Comparison of ENCODE assay signal across 20 cellular contexts in the genomic region with DNA sequence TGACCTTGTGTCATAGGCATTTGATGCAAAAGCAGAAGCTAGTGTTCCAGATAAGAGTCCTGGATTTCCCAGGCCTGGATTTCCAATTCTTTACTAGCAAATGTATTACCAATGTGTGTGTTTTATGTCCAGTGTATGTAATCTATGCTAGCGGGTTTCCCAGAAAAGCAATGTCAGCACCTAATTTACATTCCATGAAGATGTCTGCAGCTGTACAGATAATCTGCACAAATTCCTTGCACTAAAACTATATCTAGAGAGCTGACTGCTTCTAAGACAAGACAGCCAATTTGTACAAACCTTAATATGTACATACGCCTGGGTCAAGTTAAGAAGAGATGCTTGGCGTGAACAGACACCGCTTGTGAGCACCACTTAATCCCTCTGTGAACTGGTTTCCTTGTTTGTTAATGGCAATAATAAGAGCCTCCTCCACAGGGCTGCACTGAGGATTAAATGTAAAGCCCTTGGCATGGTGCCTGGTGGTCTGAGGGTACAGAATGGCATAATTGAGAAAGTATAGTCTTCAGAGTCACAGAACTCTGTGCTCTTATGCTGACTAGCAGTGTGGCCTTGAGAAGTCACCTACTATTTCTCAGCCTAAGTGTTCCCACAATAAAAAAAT.
DNase-seq lines count a peak whose midpoint lies in the region; ATAC-seq, FAIRE-seq and TF ChIP-seq lines count a peak whose summit lies in the region.
"Had no signal": no experiment of that assay in that cellular context is flagged by ENCODE, and none has a peak within 500 bp of the region (broad histone marks: within the 10 kb centered on the region; RNA-seq: fewer than 3 reads in every experiment).

No MANE protein-coding gene starts in this region.

- H3K36me3 ChIP-seq in HepG2 (replicated peaks in 1 of 2; ENCODE audit: control insufficient read depth in 1 of 2, insufficient read depth in 2 of 2, low read length in 2 of 2): no peaks in the 10 kb centered on the region
- no peaks in the 10 kb centered on the region for H3K36me3 ChIP-seq in right lobe of liver
- no peaks in the 10 kb centered on the region for H3K36me3 ChIP-seq in Karpas-422 (ENCODE audit: insufficient read depth, low read length)
- H3K36me3 ChIP-seq: thyroid gland had no signal

- no peaks in the 10 kb centered on the region for H3K9me2 ChIP-seq in Karpas-422 (replicated peaks; ENCODE audit: insufficient read depth, low read length)

- TF ChIP-seq CTCF in HepG2 (CRISPR knock-in tag; IDR thresholded peaks at IDR 0.05) (no peak), right lobe of liver (IDR thresholded peaks at IDR 0.05) (no peak)

- H3K4me1 ChIP-seq in HepG2 (ENCODE audit: insufficient read depth, low read length) (peaks cover 52% of the 10 kb centered on the region), right lobe of liver (no peaks in the 10 kb centered on the region), Karpas-422 (ENCODE audit: low read length) (no peaks in the 10 kb centered on the region)

- no peak overlapping the region for H3K9ac ChIP-seq in HepG2 (ENCODE audit: insufficient read depth, low read depth, low read length)
- no peak overlapping the region for H3K9ac ChIP-seq in Karpas-422 (ENCODE audit: low read length)

- no peaks in the 10 kb centered on the region for H3K9me3 ChIP-seq in HepG2 (ENCODE audit: low read length)
- no peaks in the 10 kb centered on the region for H3K9me3 ChIP-seq in right lobe of liver
- no peaks in the 10 kb centered on the region for H3K9me3 ChIP-seq in Karpas-422 (ENCODE audit: low read length)
- H3K9me3 ChIP-seq: thyroid gland had no signal

- in situ Hi-C loops in HepG2 (cut with HindIII; ENCODE audit: extremely low pct_ligation_motif_present, low pct_unique_long_range_greater_than_20kb): no loop called here

- no peak overlapping the region for H3K4me3 ChIP-seq in HepG2 (replicated peaks in 1 of 3; ENCODE audit: insufficient read depth in 1 of 3, low read depth in 2 of 3, low read length in 3 of 3)
- H3K4me3 ChIP-seq in right lobe of liver: no peak overlapping the region
- no peak overlapping the region for H3K4me3 ChIP-seq in Karpas-422 (ENCODE audit: low read length)
- H3K4me3 ChIP-seq: thyroid gland had no signal

- no peak overlapping the region for H3K27ac ChIP-seq in HepG2 (ENCODE audit: extremely low read length, insufficient read depth, low read length)
- no peak overlapping the region for H3K27ac ChIP-seq in right lobe of liver
- H3K27ac ChIP-seq in Karpas-422 (ENCODE audit: low read length): no peak overlapping the region
- H3K27ac ChIP-seq: C4-2B, thyroid gland had no signal

- H2AFZ ChIP-seq in HepG2 (ENCODE audit: low read length) (no peak overlapping the region), Karpas-422 (ENCODE audit: low read length) (no peak overlapping the region)

- WGBS in HepG2 (ENCODE audit: low lambda C conversion rate): 98% methylated on average over 4 of the region's 4 CpGs
- 85% methylated on average over 4 of the region's 4 CpGs for WGBS in right lobe of liver (ENCODE audit: insufficient coverage, low coverage, low lambda C conversion rate, missing lambda C conversion rate)

- CTCF ChIA-PET in HepG2 (lab: Yijun Ruan, JAX; ENCODE audit: low intra/inter-chr PET ratio, low total read pairs): no interaction called here

- TF ChIP-seq POLR2A in HepG2 (IDR thresholded peaks at IDR 0.05; ENCODE audit: insufficient read depth in 1 of 2, low read depth in 2 of 2, low read length in 2 of 2): no peak
- TF ChIP-seq POLR2A in right lobe of liver (IDR thresholded peaks at IDR 0.05): no peak

- no peak for TF ChIP-seq RAD21 in HepG2 (CRISPR knock-in tag; IDR thresholded peaks at IDR 0.05)

- no peak for TF ChIP-seq EP300 in HepG2 (IDR thresholded peaks at IDR 0.05; ENCODE audit: low read depth in 2 of 2, low read length in 2 of 2)
- TF ChIP-seq EP300 in HepG2 (CRISPR knock-in tag; IDR thresholded peaks at IDR 0.05; ENCODE audit: borderline replicate concordance): no peak

- ATAC-seq in HepG2: no peak
- ATAC-seq in right lobe of liver: no peak
- no peak for ATAC-seq in sciatic nerve
- ATAC-seq: left lobe of liver had no signal

- intact Hi-C loops in HepG2 (cut with micrococcal nuclease; ENCODE audit: unreplicated experiment) (no loop called here), right lobe of liver (cut with DNase I) (no loop called here), sciatic nerve (cut with DNase I) (no loop called here)

- H3K27me3 ChIP-seq in HepG2 (ENCODE audit: control insufficient read depth in 1 of 2, insufficient read depth in 2 of 2, low read length in 2 of 2) (no peaks in the 10 kb centered on the region), right lobe of liver (no peaks in the 10 kb centered on the region), Karpas-422 (ENCODE audit: low read length) (no peaks in the 10 kb centered on the region)
- H3K27me3 ChIP-seq: thyroid gland had no signal

- FAIRE-seq in HepG2 (lab: Jason Lieb, UNC): no peak

- POLR2A ChIA-PET in HepG2 (lab: Yijun Ruan, JAX): no interaction called here

- H3K4me2 ChIP-seq in HepG2 (ENCODE audit: low read depth, low read length) (no peak overlapping the region), Karpas-422 (ENCODE audit: low read depth, low read length, poor library complexity, severe bottlenecking) (no peak overlapping the region)

- H3K79me2 ChIP-seq in HepG2 (ENCODE audit: insufficient read depth, low read length): no peaks in the 10 kb centered on the region
- no peaks in the 10 kb centered on the region for H3K79me2 ChIP-seq in Karpas-422 (ENCODE audit: low read length)

- H4K20me1 ChIP-seq in HepG2 (ENCODE audit: insufficient read depth, low read length) (no peaks in the 10 kb centered on the region), Karpas-422 (ENCODE audit: insufficient read depth, low read depth, low read length) (no peaks in the 10 kb centered on the region)

- no TSS peak for BruUV-seq in HepG2 (replicated peaks; lab: Mats Ljungman, UMichigan)

- DNase-seq in HepG2 (ENCODE audit: low spot score): peak; percentile 13
- no peak for DNase-seq in right lobe of liver
- peak; percentile 49 for DNase-seq in NCI-H2227 treated with DMSO at 0.1 percent for 48 hours (lab: John Stamatoyannopoulos, UW)
- peak; percentile 63 for DNase-seq in amniotic epithelial cell (ENCODE audit: low read depth)
- no peak for DNase-seq in globus pallidus (ENCODE audit: low spot score)
- no peak for DNase-seq in Karpas-422
- DNase-seq in sciatic nerve (ENCODE audit: low spot score): no peak
- DNase-seq in SIG-M5 treated with dmso at 0.1 percent for 504 hours (lab: John Stamatoyannopoulos, UW; ENCODE audit: unreplicated experiment): no peak
- DNase-seq: activated CD4-positive, alpha-beta T cell treated with anti-CD3 and anti-CD28 coated beads, Interleukin-2, amount 10 ng/mL, durations not matched to agents 7 days and 5 days; activated naive CD8-positive, alpha-beta T cell treated with anti-CD3 and anti-CD28 coated beads, Interleukin-2, amount 10 ng/mL, durations not matched to agents 7 days and 5 days; endodermal cell; NCI-H1436 treated with DMSO at 0.1 percent for 48 hours; NCI-H446; posterior cingulate gyrus; stimulated activated CD4-positive, alpha-beta T cell treated with anti-CD3 and anti-CD28 coated beads, Interleukin-2, amount 100 ng/mL, for 24 hours; stimulated activated naive CD4-positive, alpha-beta T cell; SW 1271; thyroid gland had no signal

TF ChIP-seq in HepG2, 621 proteins besides CTCF, POLR2A, EP300 and RAD21:
- TF ChIP-seq, protein P1, sequence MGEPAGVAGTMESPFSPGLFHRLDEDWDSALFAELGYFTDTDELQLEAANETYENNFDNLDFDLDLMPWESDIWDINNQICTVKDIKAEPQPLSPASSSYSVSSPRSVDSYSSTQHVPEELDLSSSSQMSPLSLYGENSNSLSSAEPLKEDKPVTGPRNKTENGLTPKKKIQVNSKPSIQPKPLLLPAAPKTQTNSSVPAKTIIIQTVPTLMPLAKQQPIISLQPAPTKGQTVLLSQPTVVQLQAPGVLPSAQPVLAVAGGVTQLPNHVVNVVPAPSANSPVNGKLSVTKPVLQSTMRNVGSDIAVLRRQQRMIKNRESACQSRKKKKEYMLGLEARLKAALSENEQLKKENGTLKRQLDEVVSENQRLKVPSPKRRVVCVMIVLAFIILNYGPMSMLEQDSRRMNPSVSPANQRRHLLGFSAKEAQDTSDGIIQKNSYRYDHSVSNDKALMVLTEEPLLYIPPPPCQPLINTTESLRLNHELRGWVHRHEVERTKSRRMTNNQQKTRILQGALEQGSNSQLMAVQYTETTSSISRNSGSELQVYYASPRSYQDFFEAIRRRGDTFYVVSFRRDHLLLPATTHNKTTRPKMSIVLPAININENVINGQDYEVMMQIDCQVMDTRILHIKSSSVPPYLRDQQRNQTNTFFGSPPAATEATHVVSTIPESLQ (CRISPR knock-in tag; conservative IDR thresholded peaks at IDR 0.05): no peak
- peak; percentile 46 to 67; a peak in 3 of 4 replicates for TF ChIP-seq MAFK (conservative IDR thresholded peaks at IDR 0.05 in 1 of 2, IDR thresholded peaks at IDR 0.05 in 1 of 2; ENCODE audit: low read length in 2 of 2)
- peak; percentile 35; the same call in 1 of the 2 replicates for TF ChIP-seq MAFF (IDR thresholded peaks at IDR 0.05; ENCODE audit: low read depth, low read length)
TF ChIP-seq in HepG2: peak in this region for 2.

Comparison
In these comparisons a context has a peak if more than half of its experiments do, and no peak if none do; other contexts are left out.
1. DNase-seq: peak in HepG2 (single experiment), NCI-H2227 treated with DMSO at 0.1 percent for 48 hours (single experiment) and amniotic epithelial cell (single experiment); none in right lobe of liver (0 of 3), globus pallidus (single experiment), Karpas-422 (single experiment), sciatic nerve (single experiment) and SIG-M5 treated with dmso at 0.1 percent for 504 hours (single experiment).